Comparison of ENCODE assay signal across 1 cellular context in the genomic region with DNA sequence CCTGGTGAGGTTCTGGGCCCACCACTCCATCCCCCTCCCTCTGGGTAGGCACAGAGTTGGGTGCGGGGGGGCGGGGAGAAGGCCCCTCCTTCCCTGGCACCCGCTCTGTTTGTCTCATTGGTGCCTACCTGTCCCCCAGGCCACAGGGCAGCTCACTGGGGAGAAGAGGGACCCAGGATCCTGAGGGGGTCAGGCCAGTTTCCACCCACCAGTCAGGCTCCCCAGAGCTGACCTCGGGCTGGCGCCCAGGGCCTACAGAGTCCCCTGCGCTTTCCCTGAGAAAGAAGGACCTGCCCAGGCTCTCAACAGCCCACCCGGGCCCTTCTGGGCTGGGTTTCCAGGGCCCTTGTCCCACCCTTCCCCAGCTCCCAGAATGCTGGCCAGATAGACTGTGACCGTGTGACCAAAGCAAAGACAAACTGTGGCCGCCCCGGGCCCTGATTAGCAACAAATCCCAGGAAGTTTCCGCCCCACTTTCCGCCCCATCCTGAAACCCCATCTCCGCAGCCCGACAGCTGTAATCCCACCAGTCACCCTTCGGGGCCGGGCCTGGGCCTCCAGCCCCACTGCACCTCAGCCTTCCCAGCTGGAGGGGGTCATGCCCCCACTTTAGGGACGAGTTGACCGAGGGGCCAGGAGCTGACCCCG.
TF ChIP-seq lines count a peak whose summit lies in the region.

No MANE protein-coding gene starts in this region.

TF ChIP-seq in K562, 482 proteins besides CTCF, POLR2A, EP300 and RAD21:
- TF ChIP-seq TFAM (CRISPR knock-in tag; conservative IDR thresholded peaks at IDR 0.05), result no peak
- TF ChIP-seq, protein P1, sequence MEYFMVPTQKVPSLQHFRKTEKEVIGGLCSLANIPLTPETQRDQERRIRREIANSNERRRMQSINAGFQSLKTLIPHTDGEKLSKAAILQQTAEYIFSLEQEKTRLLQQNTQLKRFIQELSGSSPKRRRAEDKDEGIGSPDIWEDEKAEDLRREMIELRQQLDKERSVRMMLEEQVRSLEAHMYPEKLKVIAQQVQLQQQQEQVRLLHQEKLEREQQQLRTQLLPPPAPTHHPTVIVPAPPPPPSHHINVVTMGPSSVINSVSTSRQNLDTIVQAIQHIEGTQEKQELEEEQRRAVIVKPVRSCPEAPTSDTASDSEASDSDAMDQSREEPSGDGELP (CRISPR knock-in tag; IDR thresholded peaks at IDR 0.05; ENCODE audit: borderline replicate concordance), result peak; percentile 49; the same call in 1 of the 2 replicates
